ENCODE assay signal across 1 cellular context in genomic region chr3:9786209-9786739, GRCh38.
TF ChIP-seq lines count a peak whose summit lies in the region.

No MANE protein-coding gene starts in this region.

TF ChIP-seq in K562, 482 proteins besides CTCF, POLR2A, EP300 and RAD21 (continued from another document and continues in another):
- no peak for TF ChIP-seq TAF15 (IDR thresholded peaks at IDR 0.05; ENCODE audit: low read depth, low read length)
- no peak for TF ChIP-seq CHD1 (IDR thresholded peaks at IDR 0.05; ENCODE audit: low read length)
- TF ChIP-seq, protein P1, sequence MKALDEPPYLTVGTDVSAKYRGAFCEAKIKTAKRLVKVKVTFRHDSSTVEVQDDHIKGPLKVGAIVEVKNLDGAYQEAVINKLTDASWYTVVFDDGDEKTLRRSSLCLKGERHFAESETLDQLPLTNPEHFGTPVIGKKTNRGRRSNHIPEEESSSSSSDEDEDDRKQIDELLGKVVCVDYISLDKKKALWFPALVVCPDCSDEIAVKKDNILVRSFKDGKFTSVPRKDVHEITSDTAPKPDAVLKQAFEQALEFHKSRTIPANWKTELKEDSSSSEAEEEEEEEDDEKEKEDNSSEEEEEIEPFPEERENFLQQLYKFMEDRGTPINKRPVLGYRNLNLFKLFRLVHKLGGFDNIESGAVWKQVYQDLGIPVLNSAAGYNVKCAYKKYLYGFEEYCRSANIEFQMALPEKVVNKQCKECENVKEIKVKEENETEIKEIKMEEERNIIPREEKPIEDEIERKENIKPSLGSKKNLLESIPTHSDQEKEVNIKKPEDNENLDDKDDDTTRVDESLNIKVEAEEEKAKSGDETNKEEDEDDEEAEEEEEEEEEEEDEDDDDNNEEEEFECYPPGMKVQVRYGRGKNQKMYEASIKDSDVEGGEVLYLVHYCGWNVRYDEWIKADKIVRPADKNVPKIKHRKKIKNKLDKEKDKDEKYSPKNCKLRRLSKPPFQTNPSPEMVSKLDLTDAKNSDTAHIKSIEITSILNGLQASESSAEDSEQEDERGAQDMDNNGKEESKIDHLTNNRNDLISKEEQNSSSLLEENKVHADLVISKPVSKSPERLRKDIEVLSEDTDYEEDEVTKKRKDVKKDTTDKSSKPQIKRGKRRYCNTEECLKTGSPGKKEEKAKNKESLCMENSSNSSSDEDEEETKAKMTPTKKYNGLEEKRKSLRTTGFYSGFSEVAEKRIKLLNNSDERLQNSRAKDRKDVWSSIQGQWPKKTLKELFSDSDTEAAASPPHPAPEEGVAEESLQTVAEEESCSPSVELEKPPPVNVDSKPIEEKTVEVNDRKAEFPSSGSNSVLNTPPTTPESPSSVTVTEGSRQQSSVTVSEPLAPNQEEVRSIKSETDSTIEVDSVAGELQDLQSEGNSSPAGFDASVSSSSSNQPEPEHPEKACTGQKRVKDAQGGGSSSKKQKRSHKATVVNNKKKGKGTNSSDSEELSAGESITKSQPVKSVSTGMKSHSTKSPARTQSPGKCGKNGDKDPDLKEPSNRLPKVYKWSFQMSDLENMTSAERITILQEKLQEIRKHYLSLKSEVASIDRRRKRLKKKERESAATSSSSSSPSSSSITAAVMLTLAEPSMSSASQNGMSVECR (CRISPR knock-in tag; IDR thresholded peaks at IDR 0.05), result no peak
- TF ChIP-seq ZFP1 (CRISPR knock-in tag; IDR thresholded peaks at IDR 0.05), result no peak
- no peak for TF ChIP-seq EHMT2 (IDR thresholded peaks at IDR 0.05)
- TF ChIP-seq CHD2 (IDR thresholded peaks at IDR 0.05; ENCODE audit: low read depth, low read length), result no peak
- no peak for TF ChIP-seq ZNF124 (CRISPR knock-in tag; IDR thresholded peaks at IDR 0.05)
- TF ChIP-seq CBX8 (IDR thresholded peaks at IDR 0.05; ENCODE audit: borderline replicate concordance, extremely low read depth, low read depth, low read length, poor library complexity, severe bottlenecking), result no peak
- no peak for TF ChIP-seq RHOXF2B (CRISPR knock-in tag; conservative IDR thresholded peaks at IDR 0.05)
- TF ChIP-seq HNRNPK (IDR thresholded peaks at IDR 0.05; ENCODE audit: low read depth, low read length, poor library complexity, severe bottlenecking), result no peak
- TF ChIP-seq SIN3A (IDR thresholded peaks at IDR 0.05; ENCODE audit: borderline replicate concordance in 2 of 2, control insufficient read depth in 1 of 2, low read depth in 2 of 2, low read length in 2 of 2), result no peak
- TF ChIP-seq ASH1L (IDR thresholded peaks at IDR 0.05; ENCODE audit: borderline replicate concordance, low read depth, partially characterized antibody), result no peak
- no peak for TF ChIP-seq FUS (optimal IDR thresholded peaks at IDR 0.05; ENCODE audit: low read depth, low read length)
- TF ChIP-seq ZBED1 (IDR thresholded peaks at IDR 0.05), result no peak
- TF ChIP-seq HMBOX1 (IDR thresholded peaks at IDR 0.05), result peak; percentile 62; the same call in 1 of the 2 replicates
- TF ChIP-seq SMAD1 (IDR thresholded peaks at IDR 0.05; ENCODE audit: low read depth, low read length, partially characterized antibody), result no peak
- TF ChIP-seq TFAM (CRISPR knock-in tag; conservative IDR thresholded peaks at IDR 0.05), result no peak
- no peak for TF ChIP-seq BRF1 (IDR thresholded peaks at IDR 0.05; ENCODE audit: borderline replicate concordance, extremely low read depth, insufficient read length)
- TF ChIP-seq HDAC3 (IDR thresholded peaks at IDR 0.05; ENCODE audit: borderline replicate concordance, partially characterized antibody), result peak; percentile 31
- TF ChIP-seq TCF7L2 (IDR thresholded peaks at IDR 0.05; ENCODE audit: low read depth, low read length), result no peak
- no peak for TF ChIP-seq CHD4 (IDR thresholded peaks at IDR 0.05; ENCODE audit: insufficient read depth, insufficient replicate concordance, low read depth, low read length, poor library complexity, severe bottlenecking)
- peak; percentile 70 for TF ChIP-seq MTA2 (IDR thresholded peaks at IDR 0.05; ENCODE audit: low read depth)
- TF ChIP-seq, protein P2, sequence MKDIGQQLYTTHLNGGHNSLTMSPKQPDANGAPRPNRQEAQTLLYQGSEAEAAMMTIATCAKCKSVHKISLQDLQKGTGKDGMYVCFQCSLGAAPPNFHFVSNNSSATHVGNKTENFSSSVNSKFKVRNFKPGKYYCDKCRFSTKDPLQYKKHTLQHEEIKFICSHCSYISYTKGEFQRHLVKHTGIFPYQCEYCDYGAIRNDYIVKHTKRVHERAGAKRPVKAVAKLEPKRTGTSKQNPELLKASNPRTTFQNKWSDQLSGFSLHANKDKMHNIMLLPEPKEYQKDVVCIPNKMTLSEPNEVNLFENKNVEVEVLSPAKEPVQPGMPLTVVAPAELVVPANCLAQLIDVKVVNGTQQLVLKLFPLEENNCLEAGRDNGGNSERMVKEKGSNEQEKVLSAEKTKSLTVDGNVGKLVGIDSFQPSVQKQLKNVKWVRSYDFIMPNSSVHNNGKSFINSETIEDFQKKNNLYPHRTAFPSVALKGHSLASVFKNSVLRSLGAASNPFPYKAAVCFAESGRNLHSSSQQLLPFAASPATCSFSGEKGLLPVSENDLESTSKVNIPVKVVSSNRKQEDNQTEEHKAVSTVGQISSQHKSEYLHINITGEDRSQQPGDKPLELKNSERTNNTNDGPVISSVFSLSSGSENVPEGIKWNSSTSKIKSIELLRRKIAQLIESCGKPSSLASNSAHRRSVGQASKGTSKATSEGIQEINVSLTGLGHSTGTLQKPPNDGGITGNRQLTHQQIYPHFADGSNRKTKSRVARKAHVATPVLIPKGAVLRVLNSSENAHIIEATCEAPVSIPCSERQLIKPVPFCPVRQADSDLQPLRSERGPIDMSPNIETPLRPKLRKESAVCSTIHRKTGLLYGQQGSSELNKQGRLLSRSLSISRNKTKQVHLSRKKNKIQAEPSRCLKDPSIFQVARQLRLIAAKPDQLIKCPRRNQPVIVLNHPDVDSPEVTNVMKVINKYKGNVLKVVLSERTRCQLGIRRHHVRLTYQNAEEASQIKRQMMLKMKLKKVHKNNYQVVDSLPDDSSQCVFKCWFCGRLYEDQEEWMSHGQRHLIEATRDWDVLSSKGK (CRISPR knock-in tag; IDR thresholded peaks at IDR 0.05), result no peak
- TF ChIP-seq ZNF212 (CRISPR knock-in tag; IDR thresholded peaks at IDR 0.05), result no peak
- no peak for TF ChIP-seq RBM34 (IDR thresholded peaks at IDR 0.05; ENCODE audit: borderline replicate concordance, insufficient read depth, low read length)
- no peak for TF ChIP-seq NFXL1 (CRISPR knock-in tag; IDR thresholded peaks at IDR 0.05)
- TF ChIP-seq FOXO4 (CRISPR knock-in tag; IDR thresholded peaks at IDR 0.05), result no peak
- TF ChIP-seq SUPT5H (IDR thresholded peaks at IDR 0.05), result no peak
- TF ChIP-seq GTF2B (IDR thresholded peaks at IDR 0.05; ENCODE audit: extremely low read depth, insufficient read length), result no peak
- no peak for TF ChIP-seq SIN3B (IDR thresholded peaks at IDR 0.05; ENCODE audit: low read depth)
- TF ChIP-seq ZNF280B (CRISPR knock-in tag; IDR thresholded peaks at IDR 0.05), result no peak
- no peak for TF ChIP-seq SAFB (IDR thresholded peaks at IDR 0.05; ENCODE audit: borderline replicate concordance, low read depth, low read length)
- TF ChIP-seq, protein P3, sequence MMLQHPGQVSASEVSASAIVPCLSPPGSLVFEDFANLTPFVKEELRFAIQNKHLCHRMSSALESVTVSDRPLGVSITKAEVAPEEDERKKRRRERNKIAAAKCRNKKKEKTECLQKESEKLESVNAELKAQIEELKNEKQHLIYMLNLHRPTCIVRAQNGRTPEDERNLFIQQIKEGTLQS (IDR thresholded peaks at IDR 0.05), result no peak
- TF ChIP-seq, protein P3 (CRISPR knock-in tag; conservative IDR thresholded peaks at IDR 0.05), result no peak
- no peak for TF ChIP-seq PREB (CRISPR knock-in tag; IDR thresholded peaks at IDR 0.05)
- TF ChIP-seq SREBF1 (IDR thresholded peaks at IDR 0.05; ENCODE audit: borderline replicate concordance, low read depth, low read length), result no peak
- no peak for TF ChIP-seq EGR1 (conservative IDR thresholded peaks at IDR 0.05)
- no peak for TF ChIP-seq PHF21A (IDR thresholded peaks at IDR 0.05; ENCODE audit: borderline replicate concordance, low read depth)
- TF ChIP-seq FOXM1 (IDR thresholded peaks at IDR 0.05; ENCODE audit: low read depth), result peak; percentile 47; the same call in 1 of the 2 replicates
- no peak for TF ChIP-seq FOXM1 (CRISPR knock-in tag; IDR thresholded peaks at IDR 0.05; ENCODE audit: low read depth)
- TF ChIP-seq, protein P4, sequence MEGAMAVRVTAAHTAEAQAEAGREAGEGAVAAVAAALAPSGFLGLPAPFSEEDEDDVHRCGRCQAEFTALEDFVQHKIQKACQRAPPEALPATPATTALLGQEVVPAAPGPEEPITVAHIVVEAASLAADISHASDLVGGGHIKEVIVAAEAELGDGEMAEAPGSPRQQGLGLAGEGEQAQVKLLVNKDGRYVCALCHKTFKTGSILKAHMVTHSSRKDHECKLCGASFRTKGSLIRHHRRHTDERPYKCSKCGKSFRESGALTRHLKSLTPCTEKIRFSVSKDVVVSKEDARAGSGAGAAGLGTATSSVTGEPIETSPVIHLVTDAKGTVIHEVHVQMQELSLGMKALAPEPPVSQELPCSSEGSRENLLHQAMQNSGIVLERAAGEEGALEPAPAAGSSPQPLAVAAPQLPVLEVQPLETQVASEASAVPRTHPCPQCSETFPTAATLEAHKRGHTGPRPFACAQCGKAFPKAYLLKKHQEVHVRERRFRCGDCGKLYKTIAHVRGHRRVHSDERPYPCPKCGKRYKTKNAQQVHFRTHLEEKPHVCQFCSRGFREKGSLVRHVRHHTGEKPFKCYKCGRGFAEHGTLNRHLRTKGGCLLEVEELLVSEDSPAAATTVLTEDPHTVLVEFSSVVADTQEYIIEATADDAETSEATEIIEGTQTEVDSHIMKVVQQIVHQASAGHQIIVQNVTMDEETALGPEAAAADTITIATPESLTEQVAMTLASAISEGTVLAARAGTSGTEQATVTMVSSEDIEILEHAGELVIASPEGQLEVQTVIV (CRISPR knock-in tag; IDR thresholded peaks at IDR 0.05; ENCODE audit: borderline replicate concordance), result no peak
- TF ChIP-seq ETS2 (tag; IDR thresholded peaks at IDR 0.05; ENCODE audit: borderline replicate concordance, poor library complexity, severe bottlenecking), result no peak
- TF ChIP-seq, protein P5, sequence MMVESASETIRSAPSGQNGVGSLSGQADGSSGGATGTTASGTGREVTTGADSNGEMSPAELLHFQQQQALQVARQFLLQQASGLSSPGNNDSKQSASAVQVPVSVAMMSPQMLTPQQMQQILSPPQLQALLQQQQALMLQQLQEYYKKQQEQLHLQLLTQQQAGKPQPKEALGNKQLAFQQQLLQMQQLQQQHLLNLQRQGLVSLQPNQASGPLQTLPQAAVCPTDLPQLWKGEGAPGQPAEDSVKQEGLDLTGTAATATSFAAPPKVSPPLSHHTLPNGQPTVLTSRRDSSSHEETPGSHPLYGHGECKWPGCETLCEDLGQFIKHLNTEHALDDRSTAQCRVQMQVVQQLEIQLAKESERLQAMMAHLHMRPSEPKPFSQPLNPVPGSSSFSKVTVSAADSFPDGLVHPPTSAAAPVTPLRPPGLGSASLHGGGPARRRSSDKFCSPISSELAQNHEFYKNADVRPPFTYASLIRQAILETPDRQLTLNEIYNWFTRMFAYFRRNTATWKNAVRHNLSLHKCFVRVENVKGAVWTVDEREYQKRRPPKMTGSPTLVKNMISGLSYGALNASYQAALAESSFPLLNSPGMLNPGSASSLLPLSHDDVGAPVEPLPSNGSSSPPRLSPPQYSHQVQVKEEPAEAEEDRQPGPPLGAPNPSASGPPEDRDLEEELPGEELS (CRISPR knock-in tag; IDR thresholded peaks at IDR 0.05; ENCODE audit: borderline replicate concordance), result no peak
- no peak for TF ChIP-seq SRSF1 (IDR thresholded peaks at IDR 0.05; ENCODE audit: low read depth, low read length)
- no peak; the same call in 1 of the 2 replicates for TF ChIP-seq LEF1 (IDR thresholded peaks at IDR 0.05)
